Comparison of ENCODE assay signal across 31 cellular contexts in genomic region chr6:38901802-38902522, GRCh38.
"Had no signal": no experiment of that assay in that cellular context is flagged by ENCODE, and none has a peak within 500 bp of the region (broad histone marks: within the 10 kb centered on the region; RNA-seq: fewer than 3 reads in every experiment).

No MANE protein-coding gene starts in this region.

- H3K36me3 ChIP-seq: cardiac muscle cell, MG63, Peyer's patch had no signal

- H3K27ac ChIP-seq: cardiac muscle cell, Peyer's patch had no signal

- ATAC-seq: activated T-helper 17 cell treated with anti-CD3 and anti-CD28 coated beads, Interleukin-2, amount 50 U/mL, for 72 hours; PC-3; SK-N-SH treated with all-trans-retinoic acid at 6 μM for 48 hours had no signal

- DNase-seq: activated CD4-positive, alpha-beta memory T cell treated with anti-CD3 and anti-CD28 coated beads for 36 hours; activated CD4-positive, alpha-beta T cell treated with anti-CD3 and anti-CD28 coated beads for 4 hours; activated CD4-positive, alpha-beta T cell treated with anti-CD3 and anti-CD28 coated beads, Interleukin-2, amount 50 U/mL, for 1 hour; activated CD4-positive, CD25-positive, alpha-beta regulatory T cell treated with anti-CD3 and anti-CD28 coated beads, Interleukin-2, amount 50 U/mL, for 72 hours; activated CD8-positive, alpha-beta memory T cell treated with anti-CD3 and anti-CD28 coated beads, Interleukin-2, amount 50 U/mL, for 4 hours; activated effector memory CD4-positive, alpha-beta T cell treated with anti-CD3 and anti-CD28 coated beads, Interleukin-2, amount 50 U/mL, for 16 hours; activated naive CD4-positive, alpha-beta T cell; activated naive CD4-positive, alpha-beta T cell treated with anti-CD3 and anti-CD28 coated beads, Interleukin-2, amount 50 U/mL, for 16 hours; activated naive CD8-positive, alpha-beta T cell treated with anti-CD3 and anti-CD28 coated beads for 36 hours; activated T-cell treated with anti-CD3 and anti-CD28 coated beads for 4 hours; activated T-cell treated with anti-CD3 and anti-CD28 coated beads, Interleukin-2, amount 50 U/mL, for 48 hours; amniotic stem cell; aorta; Kasumi-1; KG1; MG63; MV-4-11; NCI-H1092; NCI-H1436 treated with DMSO at 0.1 percent for 48 hours; NCI-H1694 treated with DMSO at 0.1 percent for 48 hours; NCI-H2029; NCI-H345; NCI-H524 treated with DMSO at 0.1 percent for 48 hours; PC-3; Peyer's patch; RPMI8226; SHP77 treated with DMSO at 0.1 percent for 48 hours; T1000 had no signal

- H3K4me1 ChIP-seq: Peyer's patch had no signal

- H3K4me3 ChIP-seq: cardiac muscle cell, MG63, Peyer's patch had no signal

- H3K9me3 ChIP-seq: MG63, Peyer's patch had no signal

- H3K27me3 ChIP-seq: cardiac muscle cell, Peyer's patch had no signal
